ENCODE assay signal across 8 cellular contexts in the genomic region with DNA sequence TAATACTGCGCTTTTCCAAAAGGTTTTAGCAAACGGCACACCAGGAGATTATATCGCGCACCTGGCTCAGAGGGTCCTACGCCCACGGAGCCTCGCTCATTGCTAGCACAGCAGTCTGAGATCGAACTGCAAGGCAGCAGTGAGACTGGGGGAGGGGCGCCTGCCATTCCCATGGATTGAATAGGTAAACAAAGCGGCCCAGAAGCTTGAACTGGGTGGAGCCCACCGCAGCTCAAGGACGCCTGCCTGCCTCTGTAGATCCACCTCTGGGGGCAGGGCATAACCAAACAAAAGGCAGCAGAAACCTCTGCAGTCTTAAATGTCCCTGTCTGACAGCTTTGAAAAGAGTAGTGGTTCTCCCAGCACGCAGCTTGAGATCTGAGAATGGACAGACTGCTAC. TPM values are rescaled to one million over a fixed set of nuclear protein-coding genes. Genes with fewer than 3 reads are reported as not detected.
"Had no signal": no experiment of that assay in that cellular context is flagged by ENCODE, and none has a peak within 500 bp of the region (broad histone marks: within the 10 kb centered on the region; RNA-seq: fewer than 3 reads in every experiment).

No MANE protein-coding gene starts in this region.

RNA-seq across cellular contexts. Expression of a gene that starts 33.4 kb away (rescaled TPM):
- total RNA-seq: OCI-LY7, PC-3, PC-9, Right ventricle myocardium superior, RPMI7951, SJCRH30, SK-MEL-5 had no signal
- polyA plus RNA-seq: SK-N-SH had no signal
